ENCODE assay signal across 17 cellular contexts in the genomic region with DNA sequence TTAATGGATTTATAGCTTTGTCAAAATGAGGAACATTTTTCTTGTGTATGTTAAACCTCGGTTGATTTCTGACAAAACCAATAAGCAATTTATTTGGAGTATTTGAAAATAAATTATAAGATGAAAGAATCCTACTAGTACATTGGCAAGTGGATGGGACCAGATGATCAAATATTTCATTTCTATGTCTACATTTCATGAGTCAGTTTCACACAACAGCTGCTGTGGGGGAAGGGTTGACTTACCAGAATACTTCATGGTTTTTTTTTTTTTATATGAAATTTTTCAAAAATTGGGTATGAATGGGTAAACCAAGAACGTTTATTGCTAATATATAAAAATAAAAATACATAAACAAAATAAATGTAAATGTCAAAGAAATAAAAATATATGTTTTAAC. TPM values are rescaled to one million over a fixed set of nuclear protein-coding genes. Genes with fewer than 3 reads are reported as not detected.
DNase-seq lines count a peak whose midpoint lies in the region; ATAC-seq, FAIRE-seq and TF ChIP-seq lines count a peak whose summit lies in the region.
"Had no signal": no experiment of that assay in that cellular context is flagged by ENCODE, and none has a peak within 500 bp of the region (broad histone marks: within the 10 kb centered on the region; RNA-seq: fewer than 3 reads in every experiment).

No MANE protein-coding gene starts in this region.

- no peak for ATAC-seq in A549
- no peak for ATAC-seq in GM21423 (IDR thresholded peaks at IDR 0.05; ENCODE audit: unreplicated experiment)
- no peak for ATAC-seq in HG03354 (IDR thresholded peaks at IDR 0.05; ENCODE audit: poor library complexity, severe bottlenecking, unreplicated experiment)
- ATAC-seq in HG03378 (IDR thresholded peaks at IDR 0.05; ENCODE audit: unreplicated experiment), result no peak
- ATAC-seq: activated T-helper 17 cell treated with anti-CD3 and anti-CD28 coated beads, Interleukin-2, amount 50 U/mL, for 72 hours; effector memory CD8-positive, alpha-beta T cell; left ventricle myocardium superior; stimulated activated naive B cell treated with anti-CD40 and anti-IgM and Interleukin-4, amounts not matched to agents 10 μg/mL and 1 μg/mL and 100 μg/mL, for 72 hours had no signal

- 60% methylated on average over 2 of the region's 2 CpGs for WGBS in A549 (ENCODE audit: missing lambda C conversion rate)

- peak overlapping the region; percentile 54 for H3K4me2 ChIP-seq in A549

- POLR2A ChIA-PET in A549 (lab: Yijun Ruan, JAX), result no interaction called here

- CTCF ChIA-PET in A549 (lab: Yijun Ruan, JAX), result no interaction called here

- H3K27ac ChIP-seq in A549, result no peak overlapping the region
- H3K27ac ChIP-seq: right atrium auricular region had no signal

- no peaks in the 10 kb centered on the region for H3K9me3 ChIP-seq in A549
- H3K9me3 ChIP-seq: right atrium auricular region had no signal

- no peak for TF ChIP-seq POLR2A in A549 (IDR thresholded peaks at IDR 0.05; ENCODE audit: low read length)

- TF ChIP-seq CTCF in A549 (IDR thresholded peaks at IDR 0.05), result no peak

- H3K4me1 ChIP-seq in A549, result peaks cover 40% of the 10 kb centered on the region; the same call in 2 of the 3 replicates

- no peak for DNase-seq in A549 (ENCODE audit: low read depth in 1 of 2, low spot score in 1 of 2)
- peak; percentile 40 for DNase-seq in GM03348 (ENCODE audit: low spot score)
- peak; percentile 75 for DNase-seq in fibroblast of peridontal ligament (ENCODE audit: extremely low read depth)
- DNase-seq in GM19239 (ENCODE audit: insufficient read length, low spot score), result no peak
- DNase-seq: activated CD4-positive, alpha-beta T cell treated with anti-CD3 and anti-CD28 coated beads, Interleukin-2, amount 10 ng/mL, durations not matched to agents 24 days and 14 days; effector memory CD8-positive, alpha-beta T cell; GOT3; hypothalamus; left ventricle myocardium superior; stimulated activated CD4-positive, alpha-beta T cell treated with anti-CD3 and anti-CD28 coated beads, Interleukin-4, amount 100 ng/mL, for 1 hour; stimulated activated naive B cell treated with anti-CD40 and anti-IgM and Interleukin-4, amounts not matched to agents 10 μg/mL and 1 μg/mL and 100 μg/mL, for 72 hours had no signal

- no peak for TF ChIP-seq RAD21 in A549 (conservative IDR thresholded peaks at IDR 0.05 in 1 of 2, IDR thresholded peaks at IDR 0.05 in 1 of 2)

- TF ChIP-seq EP300 in A549 (IDR thresholded peaks at IDR 0.05), result no peak

- no peak for FAIRE-seq in A549 (lab: Jason Lieb, UNC)
- FAIRE-seq in TTC549 (lab: Jason Lieb, UNC), result peak; percentile 52
- no peak for FAIRE-seq in GM19239 (lab: Jason Lieb, UNC)

- H3K4me3 ChIP-seq in A549, result no peak overlapping the region
- H3K4me3 ChIP-seq: right atrium auricular region had no signal

TF ChIP-seq in A549, 52 proteins besides CTCF, POLR2A, EP300 and RAD21:
- TF ChIP-seq FOSL2 (IDR thresholded peaks at IDR 0.05), result no peak
- TF ChIP-seq FOSL2 (CRISPR knock-in tag; IDR thresholded peaks at IDR 0.05), result no peak
- TF ChIP-seq ZSCAN20 (CRISPR knock-in tag; IDR thresholded peaks at IDR 0.05), result no peak
- no peak for TF ChIP-seq EHF (CRISPR knock-in tag; IDR thresholded peaks at IDR 0.05)
- TF ChIP-seq, protein P1, sequence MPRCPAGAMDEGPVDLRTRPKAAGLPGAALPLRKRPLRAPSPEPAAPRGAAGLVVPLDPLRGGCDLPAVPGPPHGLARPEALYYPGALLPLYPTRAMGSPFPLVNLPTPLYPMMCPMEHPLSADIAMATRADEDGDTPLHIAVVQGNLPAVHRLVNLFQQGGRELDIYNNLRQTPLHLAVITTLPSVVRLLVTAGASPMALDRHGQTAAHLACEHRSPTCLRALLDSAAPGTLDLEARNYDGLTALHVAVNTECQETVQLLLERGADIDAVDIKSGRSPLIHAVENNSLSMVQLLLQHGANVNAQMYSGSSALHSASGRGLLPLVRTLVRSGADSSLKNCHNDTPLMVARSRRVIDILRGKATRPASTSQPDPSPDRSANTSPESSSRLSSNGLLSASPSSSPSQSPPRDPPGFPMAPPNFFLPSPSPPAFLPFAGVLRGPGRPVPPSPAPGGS (IDR thresholded peaks at IDR 0.05), result no peak
- TF ChIP-seq GATA3 (IDR thresholded peaks at IDR 0.05; ENCODE audit: borderline replicate concordance), result no peak
- no peak for TF ChIP-seq ZC3H11A (IDR thresholded peaks at IDR 0.05)
- no peak for TF ChIP-seq BHLHE40 (IDR thresholded peaks at IDR 0.05; ENCODE audit: low read depth, low read length)
- TF ChIP-seq ZNF302 (CRISPR knock-in tag; IDR thresholded peaks at IDR 0.05), result no peak
- TF ChIP-seq CEBPB (IDR thresholded peaks at IDR 0.05), result no peak

RNA-seq across cellular contexts. Expression of a gene that starts 39.4 kb away (rescaled TPM):
- 27.0 and 31.8 TPM in 2 replicates for polyA plus RNA-seq in A549 (2011; rRNA removed)
- polyA plus RNA-seq in A549 (2012; cell fraction: cytosol; rRNA removed), result 6.3 and 9.1 TPM in 2 replicates
- polyA plus RNA-seq in A549 (2012; cell fraction: nucleus; rRNA removed), result 8.6 and 13.3 TPM in 2 replicates
- polyA plus RNA-seq in A549 (2017; fragmentation: RNase III; extraction: RNeasy Plus Mini Kit Qiagen cat#74134 plus additional on column Dnase treatment), result 9.8 to 10.7 TPM (median 10.0 TPM) in 3 replicates
- polyA minus RNA-seq in A549 (2011; rRNA and poly(A)+ RNA removed), result 30.6 and 41.2 TPM in 2 replicates

Comparison
In these comparisons a context has a peak if more than half of its experiments do, and no peak if none do; other contexts are left out.
1. DNase-seq: peak in GM03348 (single experiment) and fibroblast of peridontal ligament (single experiment); none in A549 (0 of 2) and GM19239 (single experiment).